Comparison of ENCODE assay signal across 9 cellular contexts in genomic region chr4:155796031-155796430, GRCh38. TPM values are rescaled to one million over a fixed set of nuclear protein-coding genes. Genes with fewer than 3 reads are reported as not detected.
A peak's percentile ranks its signal among the peaks of the same experiment; 100 is the strongest.
DNase-seq lines count a peak whose midpoint lies in the region; ATAC-seq and TF ChIP-seq lines count a peak whose summit lies in the region.
"Had no signal": no experiment of that assay in that cellular context is flagged by ENCODE, and none has a peak within 500 bp of the region (broad histone marks: within the 10 kb centered on the region; RNA-seq: fewer than 3 reads in every experiment).

No MANE protein-coding gene starts in this region.

- no peaks in the 10 kb centered on the region for H4K20me1 ChIP-seq in KMS-11 (ENCODE audit: insufficient read depth)
- H4K20me1 ChIP-seq in fibroblast of lung (ENCODE audit: control insufficient read depth, extremely low read depth, insufficient read depth, low read length), result no peaks in the 10 kb centered on the region

- ATAC-seq in GM21447 (IDR thresholded peaks at IDR 0.05; ENCODE audit: unreplicated experiment), result peak; percentile 66

- peak; percentile 47 for DNase-seq in EH (ENCODE audit: low read depth)
- peak; percentile 24 to 86 for DNase-seq in fibroblast of lung (ENCODE audit: low read depth in 2 of 2)
- no peak for DNase-seq in NCI-H2081 treated with DMSO at 0.1 percent for 48 hours (lab: John Stamatoyannopoulos, UW)
- no peak for DNase-seq in NCI-H2227 treated with DMSO at 0.1 percent for 48 hours (lab: John Stamatoyannopoulos, UW)
- no peak for DNase-seq in occipital lobe (lab: John Stamatoyannopoulos, UW)
- DNase-seq in T-helper 2 cell treated with Interferon-gamma antibody and Interleukin-4, amounts not matched to agents 5 μg/mL and 100 μg/mL, for 36 hours (ENCODE audit: low spot score), result no peak

- no peak overlapping the region for H3K27ac Mint-ChIP-seq in T-helper 2 cell treated with Interferon-gamma antibody and Interleukin-4, amounts not matched to agents 5 μg/mL and 100 μg/mL, for 36 hours

- H3K4me3 Mint-ChIP-seq in T-helper 2 cell treated with Interferon-gamma antibody and Interleukin-4, amounts not matched to agents 5 μg/mL and 100 μg/mL, for 36 hours, result no peak overlapping the region

- H3K79me2 ChIP-seq in KMS-11 (ENCODE audit: insufficient read depth, low read depth) (no peaks in the 10 kb centered on the region), fibroblast of lung (ENCODE audit: control insufficient read depth, insufficient read depth, low read length) (no peaks in the 10 kb centered on the region)

- TF ChIP-seq CTCF in KMS-11 (conservative IDR thresholded peaks at IDR 0.05; ENCODE audit: low read depth, low read length), result peak; percentile 59
- peak; percentile 21 to 61 for TF ChIP-seq CTCF in fibroblast of lung (conservative IDR thresholded peaks at IDR 0.05 in 1 of 2, IDR thresholded peaks at IDR 0.05 in 1 of 2; ENCODE audit: low read depth in 1 of 2, low read length in 2 of 2)

- no peaks in the 10 kb centered on the region for H3K36me3 Mint-ChIP-seq in T-helper 2 cell treated with Interferon-gamma antibody and Interleukin-4, amounts not matched to agents 5 μg/mL and 100 μg/mL, for 36 hours (ENCODE audit: low read depth)

- H3K36me3 ChIP-seq in KMS-11 (ENCODE audit: insufficient read depth) (no peaks in the 10 kb centered on the region), fibroblast of lung (ENCODE audit: control insufficient read depth, insufficient read depth, low read length) (no peaks in the 10 kb centered on the region)

- no peaks in the 10 kb centered on the region for H3K4me1 Mint-ChIP-seq in T-helper 2 cell treated with Interferon-gamma antibody and Interleukin-4, amounts not matched to agents 5 μg/mL and 100 μg/mL, for 36 hours (ENCODE audit: low read depth)

- H3K9me3 Mint-ChIP-seq in T-helper 2 cell treated with Interferon-gamma antibody and Interleukin-4, amounts not matched to agents 5 μg/mL and 100 μg/mL, for 36 hours, result no peaks in the 10 kb centered on the region

- H3K9ac ChIP-seq in KMS-11 (no peak overlapping the region), fibroblast of lung (ENCODE audit: insufficient read depth, low read length) (no peak overlapping the region)

- H3K27me3 Mint-ChIP-seq in T-helper 2 cell treated with Interferon-gamma antibody and Interleukin-4, amounts not matched to agents 5 μg/mL and 100 μg/mL, for 36 hours (ENCODE audit: low read depth), result no peaks in the 10 kb centered on the region

- no peaks in the 10 kb centered on the region for H3K9me3 ChIP-seq in fibroblast of lung (ENCODE audit: control insufficient read depth, insufficient read depth, low read depth, low read length)

- H3K27me3 ChIP-seq in KMS-11 (ENCODE audit: insufficient read depth, low read depth) (no peaks in the 10 kb centered on the region), fibroblast of lung (ENCODE audit: control insufficient read depth, insufficient read depth, low read length) (no peaks in the 10 kb centered on the region)

- H3K4me1 ChIP-seq in KMS-11 (ENCODE audit: low read depth, poor library complexity, severe bottlenecking) (no peaks in the 10 kb centered on the region), fibroblast of lung (ENCODE audit: control insufficient read depth, extremely low read depth, insufficient read depth, low read length) (no peaks in the 10 kb centered on the region)

- H2AFZ ChIP-seq in KMS-11 (ENCODE audit: low read depth) (no peak overlapping the region), fibroblast of lung (ENCODE audit: low read length) (no peak overlapping the region)

- H3K4me3 ChIP-seq in KMS-11 (IDR thresholded peaks at IDR 0.05; ENCODE audit: insufficient read depth, low read depth, low read length) (no peak overlapping the region), fibroblast of lung (replicated peaks in 1 of 4; ENCODE audit: control extremely low read depth in 1 of 4, insufficient read depth in 1 of 4, low read depth in 3 of 4, low read length in 4 of 4) (no peak overlapping the region)
- H3K4me3 ChIP-seq: lung had no signal

- H3K4me2 ChIP-seq in KMS-11 (no peak overlapping the region), fibroblast of lung (ENCODE audit: extremely low read depth, insufficient read depth, low read length) (no peak overlapping the region)

- H3K27ac ChIP-seq in KMS-11 (no peak overlapping the region), fibroblast of lung (ENCODE audit: insufficient read depth, low read length) (no peak overlapping the region)

RNA-seq across cellular contexts. Expression of gene GUCY1B1, which starts 37.2 kb away (rescaled TPM):
- 37.8 and 39.3 TPM in 2 replicates for total RNA-seq in fibroblast of lung
- polyA plus RNA-seq in fibroblast of lung, result 11.2 and 38.1 TPM in 2 replicates
- polyA plus RNA-seq in fibroblast of lung (2012), result 6.8 and 20.7 TPM in 2 replicates
- polyA minus RNA-seq in fibroblast of lung (ENCODE audit: low replicate concordance), result 2.3 and 9.9 TPM in 2 replicates
- 60.8 TPM for total RNA-seq in occipital lobe

Comparison
In these comparisons a context has a peak if more than half of its experiments do, and no peak if none do; other contexts are left out.
1. DNase-seq: peak in EH (single experiment) and fibroblast of lung (2 of 2); none in NCI-H2081 treated with DMSO at 0.1 percent for 48 hours (single experiment), NCI-H2227 treated with DMSO at 0.1 percent for 48 hours (single experiment), occipital lobe (single experiment) and T-helper 2 cell treated with Interferon-gamma antibody and Interleukin-4, amounts not matched to agents 5 μg/mL and 100 μg/mL, for 36 hours (single experiment).